32 cellular contexts compared by ENCODE assay signal in the genomic region with DNA sequence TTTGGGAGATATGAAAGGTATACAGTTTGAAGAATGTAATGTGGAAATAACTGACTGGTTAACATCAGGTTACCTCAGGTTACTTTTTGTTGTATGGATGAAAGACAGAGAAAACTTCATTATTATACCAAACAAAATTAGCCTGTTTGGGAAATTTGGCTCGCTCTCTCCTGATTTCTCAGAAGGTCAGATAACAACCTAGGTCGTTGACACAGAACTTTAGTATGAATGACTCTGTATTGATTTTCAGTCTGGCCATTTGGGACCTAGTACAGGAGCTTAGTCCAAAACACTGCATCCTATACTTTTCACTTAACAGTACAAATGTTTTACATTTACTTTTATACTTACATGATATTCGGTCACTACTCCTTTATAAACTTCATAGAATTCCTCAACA.
"Had no signal": no experiment of that assay in that cellular context is flagged by ENCODE, and none has a peak within 500 bp of the region (broad histone marks: within the 10 kb centered on the region; RNA-seq: fewer than 3 reads in every experiment).

No MANE protein-coding gene starts in this region.

- H3K36me3 ChIP-seq: adrenal gland, brain microvascular endothelial cell, breast epithelium had no signal

- H3K27ac ChIP-seq: adrenal gland, body of pancreas, brain microvascular endothelial cell, breast epithelium, VCaP had no signal

- H3K27me3 ChIP-seq: adrenal gland, body of pancreas, brain microvascular endothelial cell, breast epithelium had no signal

- H3K9me3 ChIP-seq: adrenal gland, body of pancreas, breast epithelium had no signal

- ATAC-seq: activated CD8-positive, alpha-beta T cell treated with anti-CD3 and anti-CD28 coated beads for 36 hours; activated naive CD4-positive, alpha-beta T cell treated with anti-CD3 and anti-CD28 coated beads, Interleukin-2, amount 50 U/mL, for 72 hours; activated T-cell treated with anti-CD3 and anti-CD28 coated beads, Interleukin-2, amount 50 U/mL, for 4 hours; activated T-cell treated with anti-CD3 and anti-CD28 coated beads, Interleukin-2, amount 50 U/mL, for 72 hours; activated T-helper 17 cell treated with anti-CD3 and anti-CD28 coated beads, Interleukin-2, amount 50 U/mL, for 72 hours; body of pancreas had no signal

- H3K4me3 ChIP-seq: adrenal gland, body of pancreas, breast epithelium had no signal

- H3K4me1 ChIP-seq: breast epithelium had no signal

- DNase-seq: activated B cell treated with CpG ODN at 0.5 μM for 24 hours; activated CD4-positive, alpha-beta memory T cell treated with anti-CD3 and anti-CD28 coated beads for 36 hours; activated CD4-positive, alpha-beta T cell treated with anti-CD3 and anti-CD28 coated beads for 4 hours; activated CD4-positive, alpha-beta T cell treated with anti-CD3 and anti-CD28 coated beads, Interleukin-2, amount 10 ng/mL, durations not matched to agents 24 days and 14 days; activated CD4-positive, alpha-beta T cell treated with anti-CD3 and anti-CD28 coated beads, Interleukin-2, amount 50 U/mL, for 1 hour; activated CD4-positive, alpha-beta T cell treated with anti-CD3 and anti-CD28 coated beads, Interleukin-2, amount 50 U/mL, for 4 hours; activated CD4-positive, CD25-positive, alpha-beta regulatory T cell treated with anti-CD3 and anti-CD28 coated beads, Interleukin-2, amount 50 U/mL, for 72 hours; activated CD8-positive, alpha-beta memory T cell treated with anti-CD3 and anti-CD28 coated beads, Interleukin-2, amount 50 U/mL, for 4 hours; activated CD8-positive, alpha-beta T cell treated with anti-CD3 and anti-CD28 coated beads for 36 hours; activated effector memory CD4-positive, alpha-beta T cell treated with anti-CD3 and anti-CD28 coated beads, Interleukin-2, amount 50 U/mL, for 16 hours; activated gamma-delta T cell treated with Interleukin-2 at 50 U/mL for 16 hours; activated naive CD4-positive, alpha-beta T cell; activated naive CD4-positive, alpha-beta T cell treated with anti-CD3 and anti-CD28 coated beads for 36 hours; activated naive CD4-positive, alpha-beta T cell treated with anti-CD3 and anti-CD28 coated beads, Interleukin-2, amount 50 U/mL, for 16 hours; activated naive CD8-positive, alpha-beta T cell treated with anti-CD3 and anti-CD28 coated beads for 36 hours; activated T-cell treated with anti-CD3 and anti-CD28 coated beads for 4 hours; activated T-cell treated with anti-CD3 and anti-CD28 coated beads, Interleukin-2, amount 50 U/mL, for 1 hour; activated T-cell treated with anti-CD3 and anti-CD28 coated beads, Interleukin-2, amount 50 U/mL, for 4 hours; activated T-cell treated with anti-CD3 and anti-CD28 coated beads, Interleukin-2, amount 50 U/mL, for 72 hours; adrenal gland; amniotic stem cell; aorta; body of pancreas; brain microvascular endothelial cell; central memory CD4-positive, alpha-beta T cell; T-helper 1 cell; T-helper 2 cell; T-helper 9 cell had no signal
